In genomic region chr2:239853121-239853520, GRCh38 we compare ENCODE assay signal across 16 cellular contexts.
DNase-seq lines count a peak whose midpoint lies in the region; ATAC-seq and TF ChIP-seq lines count a peak whose summit lies in the region.
"Had no signal": no experiment of that assay in that cellular context is flagged by ENCODE, and none has a peak within 500 bp of the region (broad histone marks: within the 10 kb centered on the region; RNA-seq: fewer than 3 reads in every experiment).

No MANE protein-coding gene starts in this region.

- ATAC-seq in Right ventricle myocardium inferior (no peak), HG02588 (IDR thresholded peaks at IDR 0.05; ENCODE audit: unreplicated experiment) (no peak)
- ATAC-seq: GM12878 had no signal

- TF ChIP-seq CTCF in right atrium auricular region (IDR thresholded peaks at IDR 0.05) (no peak), vagina (IDR thresholded peaks at IDR 0.05) (no peak)

- intact Hi-C loops in Right ventricle myocardium inferior (cut with DNase I) (no loop called here), posterior vena cava (cut with DNase I) (no loop called here), vagina (cut with DNase I) (no loop called here)

- H3K4me3 ChIP-seq in right atrium auricular region, result no peak overlapping the region
- no peak overlapping the region for H3K4me3 ChIP-seq in vagina
- H3K4me3 ChIP-seq: BLaER1 treated with 17β-estradiol and CSF1 and Interleukin-3, amounts not matched to agents 10 nM and 100 nM; GM12878; GM23248 had no signal

- H3K27me3 ChIP-seq in right atrium auricular region (no peaks in the 10 kb centered on the region), vagina (no peaks in the 10 kb centered on the region)
- H3K27me3 ChIP-seq: BLaER1 treated with 17β-estradiol and CSF1 and Interleukin-3, amounts not matched to agents 10 nM and 100 nM had no signal

- H3K4me1 ChIP-seq in right atrium auricular region, result no peaks in the 10 kb centered on the region
- H3K4me1 ChIP-seq in vagina, result no peaks in the 10 kb centered on the region

- H3K36me3 ChIP-seq in right atrium auricular region (no peaks in the 10 kb centered on the region), vagina (no peaks in the 10 kb centered on the region)
- H3K36me3 ChIP-seq: BLaER1 treated with 17β-estradiol and CSF1 and Interleukin-3, amounts not matched to agents 10 nM and 100 nM had no signal

- TF ChIP-seq POLR2A in vagina (IDR thresholded peaks at IDR 0.05), result no peak

- H3K9me3 ChIP-seq in right atrium auricular region (peaks cover 0 to 19% of the 10 kb centered on the region in 2 donors), vagina (peaks cover 7% of the 10 kb centered on the region)

- DNase-seq in right atrium auricular region (ENCODE audit: low spot score) (peak; percentile 28), Right ventricle myocardium inferior (ENCODE audit: missing footprints) (no peak), islet precursor cell (peak; percentile 25), posterior vena cava (ENCODE audit: low spot score) (peak; percentile 53), vagina (ENCODE audit: extremely low spot score in 2 of 2) (peak; percentile 61 to 80), cortex of kidney (lab: John Stamatoyannopoulos, UW) (no peak), COLO668 (lab: John Stamatoyannopoulos, UW; ENCODE audit: unreplicated experiment) (no peak)
- DNase-seq: ACHN; Calu3; CD4-positive, CD25-positive, alpha-beta regulatory T cell; DMS 273 treated with DMSO at 0.1 percent for 48 hours; GM23248; H7 had no signal

- H3K27ac ChIP-seq in right atrium auricular region, result no peak overlapping the region
- no peak overlapping the region for H3K27ac ChIP-seq in vagina
- H3K27ac ChIP-seq: BLaER1 treated with 17β-estradiol and CSF1 and Interleukin-3, amounts not matched to agents 10 nM and 100 nM; GM23248 had no signal

Comparison
In these comparisons a context has a peak if more than half of its experiments do, and no peak if none do; other contexts are left out.
1. DNase-seq: peak in right atrium auricular region (single experiment), islet precursor cell (single experiment), posterior vena cava (single experiment) and vagina (2 of 2); none in Right ventricle myocardium inferior (single experiment), cortex of kidney (single experiment) and COLO668 (single experiment).